ENCODE assay signal across 2 cellular contexts in the genomic region with DNA sequence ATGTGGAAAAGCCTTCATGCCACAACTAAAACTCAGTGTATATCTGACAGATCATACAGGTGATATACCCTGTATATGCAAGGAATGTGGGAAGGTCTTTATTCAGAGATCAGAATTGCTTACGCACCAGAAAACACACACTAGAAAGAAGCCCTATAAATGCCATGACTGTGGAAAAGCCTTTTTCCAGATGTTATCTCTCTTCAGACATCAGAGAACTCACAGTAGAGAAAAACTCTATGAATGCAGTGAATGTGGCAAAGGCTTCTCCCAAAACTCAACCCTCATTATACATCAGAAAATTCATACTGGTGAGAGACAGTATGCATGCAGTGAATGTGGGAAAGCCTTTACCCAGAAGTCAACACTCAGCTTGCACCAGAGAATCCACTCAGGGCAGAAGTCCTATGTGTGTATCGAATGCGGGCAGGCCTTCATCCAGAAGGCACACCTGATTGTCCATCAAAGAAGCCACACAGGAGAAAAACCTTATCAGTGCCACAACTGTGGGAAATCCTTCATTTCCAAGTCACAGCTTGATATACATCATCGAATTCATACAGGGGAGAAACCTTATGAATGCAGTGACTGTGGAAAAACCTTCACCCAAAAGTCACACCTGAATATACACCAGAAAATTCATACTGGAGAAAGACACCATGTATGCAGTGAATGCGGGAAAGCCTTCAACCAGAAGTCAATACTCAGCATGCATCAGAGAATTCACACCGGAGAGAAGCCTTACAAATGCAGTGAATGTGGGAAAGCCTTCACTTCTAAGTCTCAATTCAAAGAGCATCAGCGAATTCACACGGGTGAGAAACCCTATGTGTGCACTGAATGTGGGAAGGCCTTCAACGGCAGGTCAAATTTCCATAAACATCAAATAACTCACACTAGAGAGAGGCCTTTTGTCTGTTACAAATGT.
TF ChIP-seq lines count a peak whose summit lies in the region.

No MANE protein-coding gene starts in this region.

TF ChIP-seq in A549, 52 proteins besides CTCF, POLR2A, EP300 and RAD21:
- peak; percentile 22; the same call in 1 of the 2 replicates for TF ChIP-seq GATA3 (IDR thresholded peaks at IDR 0.05; ENCODE audit: borderline replicate concordance)
- TF ChIP-seq, protein P1, sequence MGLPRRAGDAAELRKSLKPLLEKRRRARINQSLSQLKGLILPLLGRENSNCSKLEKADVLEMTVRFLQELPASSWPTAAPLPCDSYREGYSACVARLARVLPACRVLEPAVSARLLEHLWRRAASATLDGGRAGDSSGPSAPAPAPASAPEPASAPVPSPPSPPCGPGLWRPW (IDR thresholded peaks at IDR 0.05) = no peak

TF ChIP-seq in endothelial cell of umbilical vein, 7 proteins besides CTCF, POLR2A, EP300 and RAD21:
- TF ChIP-seq EZH2 (IDR thresholded peaks at IDR 0.05; ENCODE audit: borderline replicate concordance, low read depth, low read length, severe bottlenecking) (no peak), POLR2AphosphoS5 (IDR thresholded peaks at IDR 0.05; ENCODE audit: insufficient read depth, low read depth, low read length) (no peak), MYC (IDR thresholded peaks at IDR 0.05; ENCODE audit: low read depth, low read length) (no peak), GATA2 (IDR thresholded peaks at IDR 0.05; ENCODE audit: insufficient read depth, insufficient read length, low read depth, low read length) (no peak), JUN (IDR thresholded peaks at IDR 0.05; ENCODE audit: borderline replicate concordance, insufficient read depth, insufficient read length, low read depth) (no peak), FOS (IDR thresholded peaks at IDR 0.05; ENCODE audit: borderline replicate concordance, insufficient read depth, low read length) (no peak)
- TF ChIP-seq, protein P2, sequence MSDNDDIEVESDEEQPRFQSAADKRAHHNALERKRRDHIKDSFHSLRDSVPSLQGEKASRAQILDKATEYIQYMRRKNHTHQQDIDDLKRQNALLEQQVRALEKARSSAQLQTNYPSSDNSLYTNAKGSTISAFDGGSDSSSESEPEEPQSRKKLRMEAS (IDR thresholded peaks at IDR 0.05; ENCODE audit: insufficient read depth, insufficient read length) = no peak
